ENCODE assay signal across 9 cellular contexts in the genomic region with DNA sequence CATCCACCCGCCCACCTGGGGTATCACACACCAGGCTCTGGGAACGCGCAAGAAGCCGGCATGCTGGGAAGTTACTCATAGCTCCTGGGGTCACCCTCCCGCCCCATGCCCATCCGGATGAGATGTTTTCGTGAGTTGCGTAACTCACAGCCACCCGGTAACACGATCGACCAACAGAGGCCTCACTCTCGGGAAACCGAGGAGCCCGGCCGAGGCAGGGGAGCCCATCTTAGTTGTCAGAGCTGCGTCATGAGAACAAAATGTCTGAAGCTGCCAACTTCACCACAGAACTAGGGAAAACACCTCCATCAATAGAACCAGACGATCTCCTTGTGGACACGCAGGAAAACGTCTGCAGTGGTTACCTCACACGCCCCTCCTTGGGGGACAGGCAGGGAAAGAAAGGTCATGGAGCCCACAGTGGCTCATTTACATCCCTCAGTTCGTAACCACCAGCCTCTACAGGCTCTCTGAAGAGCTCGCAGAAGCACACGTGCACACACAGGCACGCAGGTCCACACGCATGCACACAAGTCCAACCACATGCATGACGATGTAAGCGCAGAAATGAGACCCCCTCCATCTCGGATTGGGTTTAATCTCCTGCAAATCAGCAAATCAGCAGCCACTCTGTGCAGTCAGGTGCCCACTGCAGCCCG. TPM values are rescaled to one million over a fixed set of nuclear protein-coding genes. Genes with fewer than 3 reads are reported as not detected.
DNase-seq lines count a peak whose midpoint lies in the region; FAIRE-seq and TF ChIP-seq lines count a peak whose summit lies in the region.
"Had no signal": no experiment of that assay in that cellular context is flagged by ENCODE, and none has a peak within 500 bp of the region (broad histone marks: within the 10 kb centered on the region; RNA-seq: fewer than 3 reads in every experiment).

No MANE protein-coding gene starts in this region.

- H3K4me1 ChIP-seq in effector memory CD4-positive, alpha-beta T cell (ENCODE audit: control insufficient read depth, insufficient read depth, low read length, poor library complexity, severe bottlenecking), result no peaks in the 10 kb centered on the region

- H3K36me3 ChIP-seq in effector memory CD4-positive, alpha-beta T cell (ENCODE audit: control insufficient read depth, insufficient read depth, low read length), result peaks cover 6% of the 10 kb centered on the region

- TF ChIP-seq POLR2A in GM12892 (IDR thresholded peaks at IDR 0.05; ENCODE audit: low read depth, low read length), result no peak

- peak overlapping the region; percentile 28 for H3K4me3 ChIP-seq in choroid plexus epithelial cell (ENCODE audit: low read depth, low read length)
- H3K4me3 ChIP-seq in effector memory CD4-positive, alpha-beta T cell (ENCODE audit: insufficient read depth, low read depth, low read length, poor library complexity, severe bottlenecking), result no peak overlapping the region

- peak; percentile 60 for DNase-seq in NCI-H2227 (lab: John Stamatoyannopoulos, UW; ENCODE audit: unreplicated experiment)
- peak; percentile 98 for DNase-seq in choroid plexus epithelial cell (ENCODE audit: low read depth)
- DNase-seq in mesenteric fat pad (ENCODE audit: low spot score), result peak; percentile 90
- peak; percentile 62 for DNase-seq in ureter (ENCODE audit: low spot score)
- no peak for DNase-seq in effector memory CD4-positive, alpha-beta T cell
- DNase-seq in GM12892 (ENCODE audit: insufficient read length), result no peak
- no peak for DNase-seq in activated naive CD4-positive, alpha-beta T cell treated with Interleukin-2 at 50 U/mL for 16 hours
- DNase-seq: activated gamma-delta T cell, Karpas-422 had no signal

- no peak for FAIRE-seq in GM12892 (lab: Jason Lieb, UNC)

- peak; percentile 29 for TF ChIP-seq CTCF in choroid plexus epithelial cell (conservative IDR thresholded peaks at IDR 0.05; ENCODE audit: low read depth, low read length)

- H3K27ac ChIP-seq in effector memory CD4-positive, alpha-beta T cell (ENCODE audit: insufficient read depth, low read length, poor library complexity, severe bottlenecking), result no peak overlapping the region

- H3K27me3 ChIP-seq in effector memory CD4-positive, alpha-beta T cell (replicated peaks; ENCODE audit: control insufficient read depth, insufficient read depth, low read length, poor library complexity, severe bottlenecking), result no peaks in the 10 kb centered on the region

- H3K9me3 ChIP-seq in effector memory CD4-positive, alpha-beta T cell (ENCODE audit: control insufficient read depth, low read length), result no peaks in the 10 kb centered on the region

RNA-seq across cellular contexts. Expression of a gene that starts 26.3 kb away (rescaled TPM):
- total RNA-seq in mesenteric fat pad, result 63.6 TPM
- 42.0 TPM for total RNA-seq in ureter
- 15.3 TPM for polyA plus RNA-seq in GM12892 (2012; ENCODE audit: missing spikeins)

Comparison
In these comparisons a context has a peak if more than half of its experiments do, and no peak if none do; other contexts are left out.
1. DNase-seq: peak in NCI-H2227 (single experiment), choroid plexus epithelial cell (single experiment), mesenteric fat pad (single experiment) and ureter (single experiment); none in effector memory CD4-positive, alpha-beta T cell (0 of 3), GM12892 (single experiment) and activated naive CD4-positive, alpha-beta T cell treated with Interleukin-2 at 50 U/mL for 16 hours (single experiment).